8 cellular contexts compared by ENCODE assay signal in the genomic region with DNA sequence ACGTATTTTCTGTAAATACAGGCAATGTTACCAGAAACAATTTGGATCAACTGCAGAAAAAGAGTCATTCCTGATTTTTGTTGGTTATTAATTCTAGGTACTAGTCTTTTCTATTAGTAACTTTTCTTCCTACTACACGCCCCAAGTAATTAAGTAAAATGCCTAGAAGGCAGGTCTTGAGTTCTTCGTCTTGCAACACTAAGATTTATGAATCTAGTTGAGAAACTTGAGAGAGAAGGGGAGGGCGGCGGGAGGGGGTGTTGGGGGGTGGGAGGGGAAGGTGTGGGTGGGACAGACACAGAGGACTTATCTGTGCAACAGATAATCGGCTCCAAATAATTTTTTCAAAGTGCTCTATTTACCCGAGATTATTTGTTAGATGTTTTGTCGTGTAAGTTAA. TPM values are rescaled to one million over a fixed set of nuclear protein-coding genes. Genes with fewer than 3 reads are reported as not detected.
A peak's percentile ranks its signal among the peaks of the same experiment; 100 is the strongest.
DNase-seq lines count a peak whose midpoint lies in the region; ATAC-seq and TF ChIP-seq lines count a peak whose summit lies in the region.

No MANE protein-coding gene starts in this region.

- no peak for TF ChIP-seq CTCF in NB4 (IDR thresholded peaks at IDR 0.05; ENCODE audit: low read depth, low read length)
- TF ChIP-seq CTCF in dorsolateral prefrontal cortex (IDR thresholded peaks at IDR 0.05 in 54 of 56, conservative IDR thresholded peaks at IDR 0.05 in 2 of 56; ENCODE audit: low read depth in 1 of 56, partially characterized antibody in 56 of 56): no peak
- TF ChIP-seq CTCF in osteocyte (IDR thresholded peaks at IDR 0.05): no peak
- TF ChIP-seq CTCF in GM13976 (IDR thresholded peaks at IDR 0.05; ENCODE audit: borderline replicate concordance, control extremely low read depth, extremely low read depth, insufficient read depth, missing control alignments): no peak

- H3K27ac ChIP-seq in CD8-positive, alpha-beta memory T cell (ENCODE audit: low read depth, low read length): peak overlapping the region; percentile 95
- peak overlapping the region in 3 of 59 donors; percentile 74 to 91 (median 84) for H3K27ac ChIP-seq in dorsolateral prefrontal cortex

- CTCF ChIA-PET in CD8-positive, alpha-beta memory T cell (lab: Charles Lee): interaction anchor here (1.0 kb wide), 1 partner anchor 192 kb away, joined by 3 read pairs; no protein-coding TSS in a partner anchor

- peak overlapping the region; percentile 89 to 98 (median 94) for H3K4me3 Mint-ChIP-seq in CD8-positive, alpha-beta memory T cell
- H3K4me3 Mint-ChIP-seq in osteocyte (ENCODE audit: unreplicated experiment): peak overlapping the region; percentile 95

- in situ Hi-C loops in GM13976 (cut with MboI; ENCODE audit: low sequenced_read_pairs, unreplicated experiment): loop anchor here (10.0 kb wide), 2 partner anchors 191 to 371 kb away; partner anchors contain the start of gene STK26

- H3K36me3 ChIP-seq in CD8-positive, alpha-beta memory T cell (ENCODE audit: insufficient read depth, low read length): peaks cover 3% of the 10 kb centered on the region

- H3K4me3 ChIP-seq in CD8-positive, alpha-beta memory T cell (ENCODE audit: low read length): peak overlapping the region; percentile 99
- H3K4me3 ChIP-seq in NB4 (ENCODE audit: low read depth, low read length) (peak overlapping the region; percentile 84), dorsolateral prefrontal cortex (peak overlapping the region in 56 of 59 donors; percentile 6 to 81 (median 69))

- POLR2A ChIA-PET in CD8-positive, alpha-beta memory T cell (lab: Charles Lee): no interaction called here

- intact Hi-C loops in dorsolateral prefrontal cortex (cut with DNase I): loop anchor here (5.0 to 10.0 kb wide), 5 partner anchors 124 to 374 kb away; partner anchors contain the start of genes MBNL3 (in 1 of the 2) and STK26 (in 1 of the 2)
- intact Hi-C loops in posterior cingulate gyrus (cut with DNase I): loop anchor here (5.0 kb wide), 1 partner anchor 374 kb away; no protein-coding TSS in a partner anchor

- peaks cover 35% of the 10 kb centered on the region for H3K4me1 ChIP-seq in CD8-positive, alpha-beta memory T cell (ENCODE audit: insufficient read depth, low read length)

- H3K9me3 Mint-ChIP-seq in CD8-positive, alpha-beta memory T cell: no peaks in the 10 kb centered on the region
- no peaks in the 10 kb centered on the region for H3K9me3 Mint-ChIP-seq in osteocyte (ENCODE audit: unreplicated experiment)

- DNase-seq in CD8-positive, alpha-beta memory T cell: no peak
- DNase-seq in NB4 (ENCODE audit: low read depth) (peak; percentile 45), dorsolateral prefrontal cortex (no peak), osteocyte (ENCODE audit: extremely low spot score, unreplicated experiment) (no peak), GM13976 (ENCODE audit: low spot score) (no peak), posterior cingulate gyrus (no peak)

- peaks cover 49 to 66% (median 58%) of the 10 kb centered on the region in 3 donors for H3K4me1 Mint-ChIP-seq in CD8-positive, alpha-beta memory T cell
- peaks cover 52% of the 10 kb centered on the region for H3K4me1 Mint-ChIP-seq in osteocyte (ENCODE audit: unreplicated experiment)

- no peaks in the 10 kb centered on the region for H3K27me3 ChIP-seq in CD8-positive, alpha-beta memory T cell (ENCODE audit: insufficient read depth, low read length, poor library complexity, severe bottlenecking)
- H3K27me3 ChIP-seq in dorsolateral prefrontal cortex: peaks cover 0 to 46% (median 5%) of the 10 kb centered on the region in 45 donors

- peaks cover 0 to 3% of the 10 kb centered on the region in 2 donors for H3K27me3 Mint-ChIP-seq in CD8-positive, alpha-beta memory T cell
- H3K27me3 Mint-ChIP-seq in osteocyte (ENCODE audit: unreplicated experiment): no peaks in the 10 kb centered on the region

- H3K27ac Mint-ChIP-seq in CD8-positive, alpha-beta memory T cell: peak overlapping the region; percentile 96 to 100 (median 99)
- peak overlapping the region; percentile 95 for H3K27ac Mint-ChIP-seq in osteocyte (ENCODE audit: unreplicated experiment)

- no peaks in the 10 kb centered on the region for H3K9me3 ChIP-seq in CD8-positive, alpha-beta memory T cell (ENCODE audit: low read length)

- H3K36me3 Mint-ChIP-seq in CD8-positive, alpha-beta memory T cell: peaks cover 0 to 41% (median 6%) of the 10 kb centered on the region in 3 donors
- H3K36me3 Mint-ChIP-seq in osteocyte (ENCODE audit: unreplicated experiment): peaks cover 23% of the 10 kb centered on the region

- ATAC-seq in HG03097 (IDR thresholded peaks at IDR 0.05; ENCODE audit: low FRiP score, unreplicated experiment): no peak
- no peak for ATAC-seq in HG03354 (IDR thresholded peaks at IDR 0.05; ENCODE audit: poor library complexity, severe bottlenecking, unreplicated experiment)

- TF ChIP-seq POLR2A in NB4 (IDR thresholded peaks at IDR 0.05; ENCODE audit: extremely low read depth, insufficient read length): no peak

RNA-seq across cellular contexts. Expression of gene RAP2C, which starts 3.0 kb away (rescaled TPM):
- 10 to 100 TPM; 33.2 to 34.0 TPM for total RNA-seq in CD8-positive, alpha-beta memory T cell
- 17.6 TPM for polyA plus RNA-seq in CD8-positive, alpha-beta memory T cell
- 10 to 100 TPM in 119 of 120 experiments, 1 to 10 TPM in 1; 9.3 to 23.3 (median 14.0) TPM for total RNA-seq in dorsolateral prefrontal cortex
- 44.3 and 52.2 TPM in 2 replicates for total RNA-seq in osteocyte
